1 cellular context compared by ENCODE assay signal in genomic region chr21:42562816-42563215, GRCh38.
TF ChIP-seq lines count a peak whose summit lies in the region.

No MANE protein-coding gene starts in this region.

TF ChIP-seq in K562, 482 proteins besides CTCF, POLR2A, EP300 and RAD21 (continued from another document):
- TF ChIP-seq CLOCK (CRISPR knock-in tag; IDR thresholded peaks at IDR 0.05; ENCODE audit: borderline replicate concordance) (no peak), MAFK (IDR thresholded peaks at IDR 0.05; ENCODE audit: low read length) (no peak), TSC22D4 (tag; IDR thresholded peaks at IDR 0.05) (no peak), RBM22 (IDR thresholded peaks at IDR 0.05; ENCODE audit: low read depth, low read length, poor library complexity, severe bottlenecking) (no peak), SMAD3 (CRISPR knock-in tag; conservative IDR thresholded peaks at IDR 0.05) (no peak), NONO (IDR thresholded peaks at IDR 0.05; ENCODE audit: low read depth in 2 of 2, low read length in 1 of 2) (no peak), GABPB2 (CRISPR knock-in tag; conservative IDR thresholded peaks at IDR 0.05) (no peak)
